Comparison of ENCODE assay signal across 8 cellular contexts in the genomic region with DNA sequence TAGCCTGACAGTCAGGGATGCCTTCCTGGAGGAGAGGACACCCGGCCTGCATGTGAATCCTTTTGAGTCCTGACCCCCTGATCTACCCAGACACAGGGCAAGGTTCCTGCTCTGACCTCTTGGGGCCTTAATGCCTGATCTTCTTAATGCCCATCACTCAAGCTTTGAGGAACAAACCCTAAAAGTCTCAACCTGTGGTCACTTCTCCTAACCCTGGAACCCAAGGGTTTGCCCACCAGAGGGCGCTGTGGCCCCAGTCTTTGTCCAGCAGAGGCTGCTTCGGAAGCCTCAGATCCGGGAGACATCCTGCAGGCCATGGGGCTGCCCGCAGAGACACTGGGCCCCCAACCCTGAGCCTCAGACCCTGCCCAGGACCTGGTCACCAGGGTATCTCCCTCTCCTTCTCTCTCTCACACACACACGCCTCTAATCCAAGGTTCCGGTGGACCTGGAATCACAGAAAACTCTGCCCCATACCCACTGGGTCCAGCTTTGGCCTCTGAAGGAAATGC. TPM values are rescaled to one million over a fixed set of nuclear protein-coding genes. Genes with fewer than 3 reads are reported as not detected.
DNase-seq lines count a peak whose midpoint lies in the region; ATAC-seq and TF ChIP-seq lines count a peak whose summit lies in the region.

No MANE protein-coding gene starts in this region.

- H3K9me3 ChIP-seq in mucosa of descending colon: no peaks in the 10 kb centered on the region

- H3K9me3 Mint-ChIP-seq in activated CD8-positive, alpha-beta T cell treated with anti-CD3 and anti-CD28 coated beads for 36 hours: no peaks in the 10 kb centered on the region
- no peaks in the 10 kb centered on the region for H3K9me3 Mint-ChIP-seq in effector memory CD8-positive, alpha-beta T cell

- peak; percentile 59 for ATAC-seq in activated CD8-positive, alpha-beta T cell treated with anti-CD3 and anti-CD28 coated beads for 36 hours
- peak; percentile 67 for ATAC-seq in effector memory CD8-positive, alpha-beta T cell (replicated peaks)
- ATAC-seq in mucosa of descending colon (peak; percentile 89), GM19397 (IDR thresholded peaks at IDR 0.05; ENCODE audit: unreplicated experiment) (no peak)

- DNase-seq in AG08396 (ENCODE audit: low spot score): peak; percentile 84
- peak; percentile 81 for DNase-seq in GM19240 (ENCODE audit: insufficient read length, low spot score)
- peak; percentile 14 for DNase-seq in NCI-H82 treated with DMSO at 0.1 percent for 48 hours (lab: John Stamatoyannopoulos, UW; ENCODE audit: unreplicated experiment)
- peak; percentile 92 for DNase-seq in activated CD8-positive, alpha-beta T cell treated with anti-CD3 and anti-CD28 coated beads for 36 hours
- peak; percentile 66 to 69 (median 67) for DNase-seq in effector memory CD8-positive, alpha-beta T cell
- DNase-seq in mucosa of descending colon: peak; percentile 74 to 95 (median 88)
- DNase-seq in stimulated activated CD8-positive, alpha-beta memory T cell treated with anti-CD3 and anti-CD28 coated beads, Interleukin-7, amount 100 ng/mL, for 1 hour (ENCODE audit: low read depth in 2 of 2): peak; percentile 48 to 72

- H3K36me3 Mint-ChIP-seq in activated CD8-positive, alpha-beta T cell treated with anti-CD3 and anti-CD28 coated beads for 36 hours (ENCODE audit: low read depth): no peaks in the 10 kb centered on the region
- H3K36me3 Mint-ChIP-seq in effector memory CD8-positive, alpha-beta T cell (ENCODE audit: insufficient read depth): peaks cover 4% of the 10 kb centered on the region

- peak; percentile 70 for TF ChIP-seq CTCF in activated CD8-positive, alpha-beta T cell treated with anti-CD3 and anti-CD28 coated beads for 36 hours (IDR thresholded peaks at IDR 0.05)
- TF ChIP-seq CTCF in mucosa of descending colon (IDR thresholded peaks at IDR 0.05): peak; percentile 78

- H3K27ac Mint-ChIP-seq in activated CD8-positive, alpha-beta T cell treated with anti-CD3 and anti-CD28 coated beads for 36 hours: no peak overlapping the region
- no peak overlapping the region for H3K27ac Mint-ChIP-seq in effector memory CD8-positive, alpha-beta T cell

- POLR2A ChIA-PET in activated CD8-positive, alpha-beta T cell treated with anti-CD3 and anti-CD28 coated beads for 36 hours (lab: Charles Lee): interaction anchor here (1.4 kb wide), 1 partner anchor 11 kb away, joined by 3 read pairs; no protein-coding TSS in a partner anchor

- intact Hi-C loops in activated CD8-positive, alpha-beta T cell treated with anti-CD3 and anti-CD28 coated beads for 36 hours (cut with micrococcal nuclease): no loop called here
- intact Hi-C loops in mucosa of descending colon (cut with DNase I, micrococcal nuclease): no loop called here

- no peak overlapping the region for H3K4me3 ChIP-seq in mucosa of descending colon

- CTCF ChIA-PET in activated CD8-positive, alpha-beta T cell treated with anti-CD3 and anti-CD28 coated beads for 36 hours (lab: Charles Lee): interaction anchor here (0.6 to 2.6 kb wide), 14 partner anchors 9 to 576 kb away, joined by 3 to 13 read pairs (median 4); partner anchors contain the start of gene PPP1R14A

- H3K27me3 Mint-ChIP-seq in activated CD8-positive, alpha-beta T cell treated with anti-CD3 and anti-CD28 coated beads for 36 hours: peaks cover 15% of the 10 kb centered on the region
- H3K27me3 Mint-ChIP-seq in effector memory CD8-positive, alpha-beta T cell: peaks cover 33 to 75% of the 10 kb centered on the region in 2 donors

- no peaks in the 10 kb centered on the region for H3K4me1 Mint-ChIP-seq in activated CD8-positive, alpha-beta T cell treated with anti-CD3 and anti-CD28 coated beads for 36 hours (ENCODE audit: low read depth)
- H3K4me1 Mint-ChIP-seq in effector memory CD8-positive, alpha-beta T cell (ENCODE audit: low read depth in 2 of 2): peaks cover 3 to 5% of the 10 kb centered on the region in 2 donors

- no peak overlapping the region for H3K4me3 Mint-ChIP-seq in activated CD8-positive, alpha-beta T cell treated with anti-CD3 and anti-CD28 coated beads for 36 hours
- no peak overlapping the region for H3K4me3 Mint-ChIP-seq in effector memory CD8-positive, alpha-beta T cell

- H3K36me3 ChIP-seq in mucosa of descending colon (ENCODE audit: low read depth): no peaks in the 10 kb centered on the region

- H3K4me1 ChIP-seq in mucosa of descending colon (ENCODE audit: low read depth): peaks cover 6% of the 10 kb centered on the region

RNA-seq across cellular contexts. Expression of gene DPF1, which starts 9.8 kb away (rescaled TPM):
- 1 to 10 TPM in 1 of 2 experiments, under 1 TPM in 1; 0.47 to 1.0 TPM for total RNA-seq in activated CD8-positive, alpha-beta T cell treated with anti-CD3 and anti-CD28 coated beads for 36 hours
- under 1 TPM in 1 of 3 donors, not detected in 2; 0.22 TPM for total RNA-seq in mucosa of descending colon

RNA-seq across cellular contexts. Expression of gene PPP1R14A, which starts 22.4 kb away (rescaled TPM):
- 1 to 10 TPM in 1 of 2 experiments, under 1 TPM in 1; 0.60 to 1.5 TPM for total RNA-seq in activated CD8-positive, alpha-beta T cell treated with anti-CD3 and anti-CD28 coated beads for 36 hours
- 100 to 1,000 TPM in 1 of 3 donors, 10 to 100 TPM in 1, 1 to 10 TPM in 1; 9.0 to 186 (median 19.9) TPM for total RNA-seq in mucosa of descending colon

RNA-seq across cellular contexts. Expression of gene SPINT2, which starts 30.6 kb away (rescaled TPM):
- 10 to 100 TPM; 56.2 to 68.4 TPM for total RNA-seq in activated CD8-positive, alpha-beta T cell treated with anti-CD3 and anti-CD28 coated beads for 36 hours
- total RNA-seq in mucosa of descending colon: 100 to 1,000 TPM; 355 to 802 (median 787) TPM

Comparison
In these comparisons a context has a peak if more than half of its experiments do, and no peak if none do; other contexts are left out.
1. DNase-seq: peak in every context shown above with its lines; median percentile 92 in activated CD8-positive, alpha-beta T cell treated with anti-CD3 and anti-CD28 coated beads for 36 hours; 88 in mucosa of descending colon; 84 in AG08396; 81 in GM19240; 67 in effector memory CD8-positive, alpha-beta T cell; 60 in stimulated activated CD8-positive, alpha-beta memory T cell treated with anti-CD3 and anti-CD28 coated beads, Interleukin-7, amount 100 ng/mL, for 1 hour; 14 in NCI-H82 treated with DMSO at 0.1 percent for 48 hours.
2. RNA of gene SPINT2, which starts 30.6 kb away (total RNA-seq): 355 to 802 TPM in mucosa of descending colon; 56.2 to 68.4 TPM in activated CD8-positive, alpha-beta T cell treated with anti-CD3 and anti-CD28 coated beads for 36 hours; every median in the first group is over 4 times any median in the second.